Comparison of ENCODE assay signal across 20 cellular contexts in the genomic region with DNA sequence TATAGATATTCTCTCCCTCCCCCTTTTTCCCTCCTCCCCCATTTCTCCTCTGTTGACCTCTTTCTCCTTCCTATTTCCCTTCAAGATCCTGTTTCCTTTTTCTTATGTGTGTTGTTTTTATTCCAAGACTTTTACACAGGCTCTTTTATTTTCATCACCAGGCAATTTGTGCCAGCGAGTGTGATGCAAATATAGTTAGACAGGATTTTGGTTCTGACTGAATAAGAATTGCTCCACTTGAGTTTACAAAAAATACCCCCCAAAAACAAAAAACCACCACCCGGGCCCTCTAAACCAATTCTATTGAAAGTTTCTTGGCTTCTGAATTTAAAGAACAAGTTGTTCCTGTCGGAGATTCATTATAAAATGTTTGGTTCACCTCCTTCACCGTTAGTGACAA. TPM values are rescaled to one million over a fixed set of nuclear protein-coding genes. Genes with fewer than 3 reads are reported as not detected.
DNase-seq lines count a peak whose midpoint lies in the region; ATAC-seq lines count a peak whose summit lies in the region.
"Had no signal": no experiment of that assay in that cellular context is flagged by ENCODE, and none has a peak within 500 bp of the region (broad histone marks: within the 10 kb centered on the region; RNA-seq: fewer than 3 reads in every experiment).

No MANE protein-coding gene starts in this region.

- ATAC-seq in HG03045 (IDR thresholded peaks at IDR 0.05; ENCODE audit: unreplicated experiment) (no peak), GM19397 (IDR thresholded peaks at IDR 0.05; ENCODE audit: unreplicated experiment) (no peak)
- ATAC-seq: HCT116 had no signal

- in situ Hi-C loops in G401 (cut with HindIII; ENCODE audit: low sequenced_read_pairs): no loop called here

- H3K27ac ChIP-seq in caudate nucleus (ENCODE audit: low read depth, low read length): peak overlapping the region; percentile 82

- DNase-seq in G401 (ENCODE audit: low spot score) (peak; percentile 14), caudate nucleus (lab: John Stamatoyannopoulos, UW) (peak in 5 of 61 donors; percentile 5 to 77 (median 33)), medulla oblongata (ENCODE audit: extremely low spot score) (peak; percentile 68), superior temporal gyrus (ENCODE audit: extremely low spot score) (peak; percentile 34)
- DNase-seq in effector CD4-positive, alpha-beta T cell: no peak
- DNase-seq: BE2C; CD4-positive, CD25-positive, alpha-beta regulatory T cell; CD8-positive, alpha-beta memory T cell; COR-L47; DMS 273 treated with DMSO at 0.1 percent for 48 hours; DMS53; DND-41; EL; GOT3; H7; HFFc6; IMR-90 had no signal

RNA-seq across cellular contexts. Expression of gene MAPK4, which starts 50.9 kb away (rescaled TPM):
- not detected in 2 replicates for total RNA-seq in G401 (2014; rRNA removed; shearing (Covaris generic))
- total RNA-seq: CD4-positive, CD25-positive, alpha-beta regulatory T cell; CD8-positive, alpha-beta memory T cell; HFFc6; IMR-90 had no signal
